In the genomic region with DNA sequence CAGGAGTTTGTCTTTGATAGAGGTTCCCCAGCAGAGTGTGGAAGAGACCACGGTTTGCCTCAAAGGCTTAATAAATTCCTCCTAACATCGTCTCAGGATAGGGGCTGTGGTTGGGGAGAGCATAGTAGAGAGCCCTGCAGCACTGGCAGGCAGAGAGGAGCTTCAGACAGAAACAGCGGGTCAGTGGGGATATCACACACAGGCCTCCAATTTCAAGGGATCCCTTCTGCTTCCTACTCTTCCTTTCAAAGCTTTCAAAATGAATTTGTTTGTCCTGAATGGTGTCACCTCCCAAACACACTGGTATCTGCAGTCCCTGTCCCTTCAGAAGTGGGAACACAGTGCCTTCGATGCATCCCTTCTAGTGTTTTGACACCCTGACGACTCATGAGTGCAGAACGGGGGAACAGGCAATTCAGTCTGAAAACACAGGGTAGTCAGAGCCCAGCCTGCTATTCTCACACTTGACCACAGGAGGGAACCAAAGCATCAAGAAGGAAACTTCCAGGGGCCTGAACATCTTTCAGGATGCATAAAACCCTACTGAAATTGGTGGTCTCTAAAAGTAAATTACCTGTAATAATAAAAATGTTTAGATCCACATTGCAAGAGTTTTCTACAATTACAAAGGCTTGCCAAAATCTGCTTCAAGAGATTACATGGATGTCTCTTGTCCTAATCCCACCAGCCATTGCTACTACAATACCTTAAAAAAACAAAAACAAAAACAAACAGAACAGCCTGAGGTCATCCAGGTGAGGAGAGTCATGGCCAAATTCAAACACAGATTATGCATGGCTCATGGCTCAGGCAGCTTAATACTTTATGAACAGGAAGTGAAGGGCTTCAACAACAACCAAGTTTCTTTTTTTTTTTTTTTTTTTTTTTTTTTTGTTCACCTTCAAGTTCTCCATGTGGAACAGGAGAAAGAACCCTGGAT, we compare ENCODE assay signal across 8 cellular contexts. TPM values are rescaled to one million over a fixed set of nuclear protein-coding genes. Genes with fewer than 3 reads are reported as not detected.
A peak's percentile ranks its signal among the peaks of the same experiment; 100 is the strongest.
DNase-seq lines count a peak whose midpoint lies in the region; ATAC-seq and TF ChIP-seq lines count a peak whose summit lies in the region.

No MANE protein-coding gene starts in this region.

- CTCF ChIA-PET in Caco-2 (lab: Charles Lee): interaction anchor here (1.4 kb wide), 1 partner anchor 215 kb away, joined by 3 read pairs; no protein-coding TSS in a partner anchor

- no peaks in the 10 kb centered on the region for H3K4me1 ChIP-seq in Caco-2
- H3K4me1 ChIP-seq in psoas muscle: peaks cover 11% of the 10 kb centered on the region

- H3K27me3 ChIP-seq in Caco-2 (replicated peaks; ENCODE audit: control insufficient read depth, insufficient read depth, low read length): no peaks in the 10 kb centered on the region
- H3K27me3 ChIP-seq in psoas muscle (ENCODE audit: insufficient read depth in 3 of 3, low read length in 2 of 3): no peaks in the 10 kb centered on the region

- ATAC-seq in GM21423 (IDR thresholded peaks at IDR 0.05; ENCODE audit: unreplicated experiment) (peak; percentile 52), psoas muscle (peak; percentile 68 to 91 (median 80)), GM18870 (IDR thresholded peaks at IDR 0.05; ENCODE audit: unreplicated experiment) (no peak)

- BruUV-seq in Caco-2 (replicated peaks; lab: Mats Ljungman, UMichigan): no TSS peak

- H3K27me3 Mint-ChIP-seq in Caco-2 (ENCODE audit: insufficient read depth, unreplicated experiment): no peaks in the 10 kb centered on the region
- no peaks in the 10 kb centered on the region for H3K27me3 Mint-ChIP-seq in activated naive CD8-positive, alpha-beta T cell treated with anti-CD3 and anti-CD28 coated beads for 36 hours

- DNase-seq in Caco-2 (peak in 1 of 2 experiments; percentile 49), LoVo (ENCODE audit: low spot score) (peak; percentile 64), SKM-1 (lab: John Stamatoyannopoulos, UW; ENCODE audit: unreplicated experiment) (peak; percentile 83), head of caudate nucleus (peak; percentile 10 to 87 (median 68)), psoas muscle (peak in 1 of 2 donors; percentile 33)
- DNase-seq in activated naive CD8-positive, alpha-beta T cell treated with anti-CD3 and anti-CD28 coated beads for 36 hours: peak; percentile 64

- 26 to 35% (median 31%) methylated on average over 6 of the region's 6 CpGs for WGBS in psoas muscle, 3 donors

- no peak overlapping the region for H3K27ac Mint-ChIP-seq in Caco-2 (ENCODE audit: unreplicated experiment)
- H3K27ac Mint-ChIP-seq in activated naive CD8-positive, alpha-beta T cell treated with anti-CD3 and anti-CD28 coated beads for 36 hours: peak overlapping the region; percentile 94

- no peak overlapping the region for H3K4me3 Mint-ChIP-seq in Caco-2 (ENCODE audit: unreplicated experiment)
- no peak overlapping the region for H3K4me3 Mint-ChIP-seq in activated naive CD8-positive, alpha-beta T cell treated with anti-CD3 and anti-CD28 coated beads for 36 hours

- intact Hi-C loops in Caco-2 (cut with micrococcal nuclease; ENCODE audit: unreplicated experiment) (loop anchor here (5.0 to 10.0 kb wide), 2 partner anchors 310 to 407 kb away; a partner anchor contains a TSS), head of caudate nucleus (cut with DNase I) (loop anchor here (10.0 kb wide), 1 partner anchor 310 kb away; no protein-coding TSS in a partner anchor), psoas muscle (cut with DNase I) (loop anchor here (5.0 to 10.0 kb wide), 5 partner anchors 172 to 410 kb away; a partner anchor contains a TSS)

- no peaks in the 10 kb centered on the region for H3K36me3 ChIP-seq in Caco-2 (ENCODE audit: control insufficient read depth, insufficient read depth, low read length)
- H3K36me3 ChIP-seq in psoas muscle (ENCODE audit: insufficient read depth in 1 of 2, low read depth in 1 of 2): no peaks in the 10 kb centered on the region

- no peak overlapping the region for H3K27ac ChIP-seq in psoas muscle

- POLR2A ChIA-PET in Caco-2 (lab: Charles Lee): no interaction called here

- H3K4me1 Mint-ChIP-seq in Caco-2 (ENCODE audit: low read depth, unreplicated experiment): peaks cover 6% of the 10 kb centered on the region
- peaks cover 53% of the 10 kb centered on the region for H3K4me1 Mint-ChIP-seq in activated naive CD8-positive, alpha-beta T cell treated with anti-CD3 and anti-CD28 coated beads for 36 hours

- H3K4me3 ChIP-seq in Caco-2 (ENCODE audit: low read depth, low read length): no peak overlapping the region
- no peak overlapping the region for H3K4me3 ChIP-seq in psoas muscle

- H3K9me3 Mint-ChIP-seq in Caco-2 (ENCODE audit: unreplicated experiment): no peaks in the 10 kb centered on the region
- no peaks in the 10 kb centered on the region for H3K9me3 Mint-ChIP-seq in activated naive CD8-positive, alpha-beta T cell treated with anti-CD3 and anti-CD28 coated beads for 36 hours

- no peaks in the 10 kb centered on the region for H3K36me3 Mint-ChIP-seq in Caco-2 (ENCODE audit: insufficient read depth, unreplicated experiment)
- H3K36me3 Mint-ChIP-seq in activated naive CD8-positive, alpha-beta T cell treated with anti-CD3 and anti-CD28 coated beads for 36 hours: no peaks in the 10 kb centered on the region

- H3K9me3 ChIP-seq in Caco-2 (no peaks in the 10 kb centered on the region), psoas muscle (no peaks in the 10 kb centered on the region)

- TF ChIP-seq CTCF in Caco-2 (IDR thresholded peaks at IDR 0.05; ENCODE audit: insufficient read depth in 1 of 2, low read depth in 1 of 2, low read length in 1 of 2, severe bottlenecking in 1 of 2, unreplicated experiment in 1 of 2): peak; percentile 61 to 63
- peak; percentile 94 for TF ChIP-seq CTCF in psoas muscle (IDR thresholded peaks at IDR 0.05)

RNA-seq across cellular contexts. Expression of a gene that starts 49.8 kb away (rescaled TPM):
- total RNA-seq in Caco-2 (2022) (0.32 and 0.34 TPM in 2 replicates), psoas muscle (1 to 10 TPM in 1 of 4 donors, under 1 TPM in 1, not detected in 2; 0.77 to 1.9 TPM)
- under 1 TPM; 0.10 to 0.14 TPM for total RNA-seq in activated naive CD8-positive, alpha-beta T cell treated with anti-CD3 and anti-CD28 coated beads for 36 hours
- under 1 TPM in 1 of 3 donors, not detected in 2; 0.05 TPM for polyA plus RNA-seq in psoas muscle

RNA-seq across cellular contexts. Expression of a gene that starts 58.9 kb away (rescaled TPM):
- total RNA-seq in Caco-2 (2022) (not detected in 2 replicates), psoas muscle (10 to 100 TPM in 1 of 4 donors, 1 to 10 TPM in 3; 1.5 to 10.9 (median 6.7) TPM)
- total RNA-seq in activated naive CD8-positive, alpha-beta T cell treated with anti-CD3 and anti-CD28 coated beads for 36 hours: 1 to 10 TPM; 1.1 to 1.4 TPM
- 1 to 10 TPM; 1.3 to 8.2 (median 2.6) TPM for polyA plus RNA-seq in psoas muscle
